Comparison of ENCODE assay signal across 23 cellular contexts in the genomic region with DNA sequence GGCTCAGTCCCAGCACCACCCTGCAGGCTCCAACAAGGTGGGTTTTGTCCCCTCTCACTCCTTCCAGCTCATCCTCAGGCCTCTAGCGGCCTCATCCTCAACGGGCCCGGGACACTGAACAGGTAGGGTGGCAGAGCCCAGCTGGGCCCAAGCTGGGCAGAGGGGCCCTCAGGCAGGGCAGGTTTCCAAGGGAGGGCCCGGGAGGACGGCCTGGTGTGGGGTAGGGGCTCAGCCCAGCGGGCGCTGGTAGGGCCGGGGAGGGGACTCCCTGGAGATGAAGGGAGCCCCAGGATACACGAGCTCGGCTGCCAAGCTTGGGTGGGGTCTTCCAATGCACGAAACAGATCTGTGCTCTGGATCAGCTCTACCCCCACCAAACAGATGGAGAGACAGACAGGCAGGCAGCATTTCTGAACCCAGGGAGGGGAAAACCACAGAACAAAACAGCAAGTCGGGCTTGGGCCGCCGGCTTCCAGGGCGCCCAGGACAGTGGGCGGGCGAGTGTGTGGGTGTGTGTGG. TPM values are rescaled to one million over a fixed set of nuclear protein-coding genes. Genes with fewer than 3 reads are reported as not detected.
DNase-seq lines count a peak whose midpoint lies in the region; ATAC-seq and TF ChIP-seq lines count a peak whose summit lies in the region.
"Had no signal": no experiment of that assay in that cellular context is flagged by ENCODE, and none has a peak within 500 bp of the region (broad histone marks: within the 10 kb centered on the region; RNA-seq: fewer than 3 reads in every experiment).

No MANE protein-coding gene starts in this region.

- no peak for ATAC-seq in Right ventricle myocardium superior (ENCODE audit: poor library complexity)
- no peak for ATAC-seq in natural killer cell
- no peak for ATAC-seq in mucosa of descending colon
- ATAC-seq: right lobe of liver had no signal

- peaks cover 17% of the 10 kb centered on the region for H3K27me3 Mint-ChIP-seq in T-helper 2 cell treated with Interferon-gamma antibody and Interleukin-4, amounts not matched to agents 5 μg/mL and 100 μg/mL, for 36 hours (ENCODE audit: low read depth)
- peaks cover 0 to 13% of the 10 kb centered on the region in 2 donors for H3K27me3 Mint-ChIP-seq in natural killer cell (ENCODE audit: low read depth in 2 of 2)

- no peaks in the 10 kb centered on the region for H3K9me3 Mint-ChIP-seq in T-helper 2 cell treated with Interferon-gamma antibody and Interleukin-4, amounts not matched to agents 5 μg/mL and 100 μg/mL, for 36 hours
- H3K9me3 Mint-ChIP-seq in natural killer cell: no peaks in the 10 kb centered on the region
- H3K9me3 Mint-ChIP-seq: IgD-negative memory B cell; stimulated activated naive CD8-positive, alpha-beta T cell treated with anti-CD3 and anti-CD28 coated beads, Interleukin-15, Interleukin-2, amounts not matched to agents 100 ng/mL and 50 ng/mL, for 24 hours had no signal

- peaks cover 28% of the 10 kb centered on the region for H3K4me1 Mint-ChIP-seq in T-helper 2 cell treated with Interferon-gamma antibody and Interleukin-4, amounts not matched to agents 5 μg/mL and 100 μg/mL, for 36 hours (ENCODE audit: low read depth)
- peaks cover 49 to 89% of the 10 kb centered on the region in 2 donors for H3K4me1 Mint-ChIP-seq in natural killer cell

- TF ChIP-seq POLR2A in vagina (IDR thresholded peaks at IDR 0.05): no peak

- H3K9me3 ChIP-seq in vagina (no peaks in the 10 kb centered on the region), mucosa of descending colon (no peaks in the 10 kb centered on the region)
- H3K9me3 ChIP-seq: colonic mucosa, right lobe of liver had no signal

- H3K4me3 ChIP-seq in vagina (no peak overlapping the region), mucosa of descending colon (no peak overlapping the region)
- H3K4me3 ChIP-seq: colonic mucosa, right lobe of liver had no signal

- H3K36me3 Mint-ChIP-seq in T-helper 2 cell treated with Interferon-gamma antibody and Interleukin-4, amounts not matched to agents 5 μg/mL and 100 μg/mL, for 36 hours (ENCODE audit: low read depth): peaks cover 11% of the 10 kb centered on the region
- no peaks in the 10 kb centered on the region for H3K36me3 Mint-ChIP-seq in natural killer cell

- no peak for TF ChIP-seq CTCF in natural killer cell (IDR thresholded peaks at IDR 0.05)
- TF ChIP-seq CTCF in vagina (IDR thresholded peaks at IDR 0.05): no peak
- TF ChIP-seq CTCF in mucosa of descending colon (IDR thresholded peaks at IDR 0.05): no peak

- no peak overlapping the region for H3K4me3 Mint-ChIP-seq in T-helper 2 cell treated with Interferon-gamma antibody and Interleukin-4, amounts not matched to agents 5 μg/mL and 100 μg/mL, for 36 hours
- H3K4me3 Mint-ChIP-seq in natural killer cell: peak overlapping the region; percentile 25
- H3K4me3 Mint-ChIP-seq: IgD-negative memory B cell; stimulated activated naive CD8-positive, alpha-beta T cell treated with anti-CD3 and anti-CD28 coated beads, Interleukin-15, Interleukin-2, amounts not matched to agents 100 ng/mL and 50 ng/mL, for 24 hours had no signal

- peaks cover 0 to 48% of the 10 kb centered on the region in 2 donors for H3K36me3 ChIP-seq in vagina
- H3K36me3 ChIP-seq in mucosa of descending colon (ENCODE audit: low read depth): peaks cover 10% of the 10 kb centered on the region

- intact Hi-C loops in Right ventricle myocardium superior (cut with DNase I) (no loop called here), cardiac septum (cut with DNase I) (no loop called here), natural killer cell (cut with micrococcal nuclease) (no loop called here), vagina (cut with DNase I) (no loop called here), mucosa of descending colon (cut with DNase I, micrococcal nuclease) (no loop called here)

- H3K4me1 ChIP-seq in vagina (peaks cover 69% of the 10 kb centered on the region), mucosa of descending colon (ENCODE audit: low read depth) (peaks cover 7% of the 10 kb centered on the region)
- H3K4me1 ChIP-seq: colonic mucosa had no signal

- H3K27me3 ChIP-seq in vagina: no peaks in the 10 kb centered on the region
- H3K27me3 ChIP-seq: right lobe of liver had no signal

- H3K27ac ChIP-seq in vagina: peak overlapping the region; percentile 20
- H3K27ac ChIP-seq: colonic mucosa, right lobe of liver had no signal

- DNase-seq in Right ventricle myocardium superior (peak; percentile 30), cardiac septum (ENCODE audit: low spot score) (no peak), natural killer cell (no peak), vagina (ENCODE audit: extremely low spot score in 2 of 2) (no peak), mucosa of descending colon (no peak), medulla oblongata (ENCODE audit: extremely low spot score) (no peak), NK-92 (lab: John Stamatoyannopoulos, UW; ENCODE audit: unreplicated experiment) (no peak)
- DNase-seq in T-helper 2 cell treated with Interferon-gamma antibody and Interleukin-4, amounts not matched to agents 5 μg/mL and 100 μg/mL, for 36 hours (ENCODE audit: low spot score): no peak
- DNase-seq: activated CD4-positive, alpha-beta T cell treated with anti-CD3 and anti-CD28 coated beads for 1 hour; colonic mucosa; hippocampal formation; MV-4-11; NCI-H2029 had no signal

- H3K27ac Mint-ChIP-seq in T-helper 2 cell treated with Interferon-gamma antibody and Interleukin-4, amounts not matched to agents 5 μg/mL and 100 μg/mL, for 36 hours: peak overlapping the region; percentile 58
- peak overlapping the region in 1 of 2 donors; percentile 52 for H3K27ac Mint-ChIP-seq in natural killer cell
- H3K27ac Mint-ChIP-seq: IgD-negative memory B cell; stimulated activated naive CD8-positive, alpha-beta T cell treated with anti-CD3 and anti-CD28 coated beads, Interleukin-15, Interleukin-2, amounts not matched to agents 100 ng/mL and 50 ng/mL, for 24 hours had no signal

RNA-seq across cellular contexts. Expression of gene IFITM10, which starts 2.6 kb away (rescaled TPM):
- total RNA-seq in Right ventricle myocardium superior (1.1 TPM), cardiac septum (2.0 TPM), natural killer cell (1 to 10 TPM; 5.5 to 8.1 (median 6.5) TPM), vagina (4.9 TPM), mucosa of descending colon (1 to 10 TPM in 2 of 3 donors, under 1 TPM in 1; 0.46 to 2.8 (median 1.9) TPM)

RNA-seq across cellular contexts. Expression of gene CTSD, which starts 10.8 kb away (rescaled TPM):
- total RNA-seq in Right ventricle myocardium superior: 986 TPM
- total RNA-seq in cardiac septum: 521 TPM
- 100 to 1,000 TPM; 388 to 446 (median 415) TPM for total RNA-seq in natural killer cell
- 508 TPM for total RNA-seq in vagina
- 1,000 to 10,000 TPM in 2 of 3 donors, 100 to 1,000 TPM in 1; 631 to 1,107 (median 1,007) TPM for total RNA-seq in mucosa of descending colon

RNA-seq across cellular contexts. Expression of gene KRTAP5-6, which starts 56.0 kb away (rescaled TPM):
- total RNA-seq in Right ventricle myocardium superior (not detected), cardiac septum (not detected), natural killer cell (not detected), vagina (not detected), mucosa of descending colon (not detected)
- total RNA-seq: colonic mucosa; Daoy; H4; kidney epithelial cell; mesenteric fat pad; NCI-H460; T-helper 2 cell treated with Interferon-gamma antibody and Interleukin-4, amounts not matched to agents 100 ng/mL and 5 ng/mL, for 36 hours; ureter had no signal
